22 cellular contexts compared by ENCODE assay signal in genomic region chr1:168758503-168758902, GRCh38. TPM values are rescaled to one million over a fixed set of nuclear protein-coding genes. Genes with fewer than 3 reads are reported as not detected.
"Had no signal": no experiment of that assay in that cellular context is flagged by ENCODE, and none has a peak within 500 bp of the region (broad histone marks: within the 10 kb centered on the region; RNA-seq: fewer than 3 reads in every experiment).

No MANE protein-coding gene starts in this region.

- H3K79me2 ChIP-seq: hepatocyte had no signal

- H3K4me2 ChIP-seq: hepatocyte had no signal

- H3K27me3 ChIP-seq: dorsolateral prefrontal cortex, esophagus muscularis mucosa, foreskin keratinocyte, gastroesophageal sphincter, heart left ventricle, hepatocyte, left lung had no signal

- H3K27ac ChIP-seq: coronary artery, dorsolateral prefrontal cortex, esophagus muscularis mucosa, foreskin keratinocyte, gastroesophageal sphincter, heart left ventricle, hepatocyte, left lung, lower lobe of right lung had no signal

- H3K4me3 ChIP-seq: coronary artery, dorsolateral prefrontal cortex, esophagus muscularis mucosa, gastroesophageal sphincter, heart left ventricle, hepatocyte, left lung, lower lobe of right lung, mucosa of descending colon had no signal

- H3K36me3 ChIP-seq: esophagus muscularis mucosa, gastroesophageal sphincter, heart left ventricle, left lung, lower lobe of right lung had no signal

- H3K9me3 ChIP-seq: esophagus muscularis mucosa, gastroesophageal sphincter, heart left ventricle, left lung, lower lobe of right lung, mucosa of descending colon had no signal

- H3K4me1 ChIP-seq: foreskin keratinocyte, left lung, lower lobe of right lung had no signal

- ATAC-seq: foreskin keratinocyte, gastroesophageal sphincter, heart left ventricle, left cardiac atrium, left lung, left ventricle myocardium superior, lower lobe of right lung, mucosa of descending colon, natural killer cell had no signal

- H2AFZ ChIP-seq: hepatocyte had no signal

- DNase-seq: dermis blood vessel endothelial cell; dorsolateral prefrontal cortex; effector CD4-positive, alpha-beta T cell; effector memory CD4-positive, alpha-beta T cell; foreskin keratinocyte; heart left ventricle; hypothalamus; immature natural killer cell; left cardiac atrium; left lung; left ventricle myocardium superior; lower lobe of right lung; mesenchymal stem cell; mucosa of descending colon; naive B cell; natural killer cell had no signal

RNA-seq across cellular contexts. Expression of gene DPT, which starts 29.5 kb away (rescaled TPM):
- polyA plus RNA-seq: endothelial cell of umbilical vein, foreskin keratinocyte, immature natural killer cell, keratinocyte had no signal
